Comparison of ENCODE assay signal across 19 cellular contexts in the genomic region with DNA sequence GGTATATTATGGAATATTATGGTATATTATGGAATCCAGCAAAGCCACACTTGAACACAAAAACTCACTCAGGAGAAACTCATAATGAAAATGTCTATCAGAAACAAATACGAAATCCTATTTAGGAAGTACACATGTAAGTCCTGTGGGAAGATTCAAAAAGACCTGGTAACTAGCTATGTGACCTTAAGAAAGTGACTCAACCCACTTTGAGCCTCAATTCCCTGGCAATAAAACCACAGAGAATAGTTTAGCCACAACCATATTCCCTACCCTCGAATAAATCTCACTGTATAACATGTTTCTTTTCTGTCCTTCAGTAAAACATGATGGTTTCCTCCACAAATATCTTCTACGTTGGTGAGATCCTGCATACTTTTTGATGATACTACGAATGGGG. TPM values are rescaled to one million over a fixed set of nuclear protein-coding genes. Genes with fewer than 3 reads are reported as not detected.
DNase-seq lines count a peak whose midpoint lies in the region; ATAC-seq, FAIRE-seq and TF ChIP-seq lines count a peak whose summit lies in the region.
"Had no signal": no experiment of that assay in that cellular context is flagged by ENCODE, and none has a peak within 500 bp of the region (broad histone marks: within the 10 kb centered on the region; RNA-seq: fewer than 3 reads in every experiment).

No MANE protein-coding gene starts in this region.

- H3K9me3 ChIP-seq in A549 (no peaks in the 10 kb centered on the region), GM23248 (ENCODE audit: low read depth) (no peaks in the 10 kb centered on the region), esophagus muscularis mucosa (no peaks in the 10 kb centered on the region)
- H3K9me3 ChIP-seq: body of pancreas had no signal

- FAIRE-seq in A549 (lab: Jason Lieb, UNC) = no peak
- FAIRE-seq: G401.6, urothelium cell line had no signal

- no peak for TF ChIP-seq POLR2A in A549 (IDR thresholded peaks at IDR 0.05; ENCODE audit: low read length)
- TF ChIP-seq POLR2A in esophagus muscularis mucosa (IDR thresholded peaks at IDR 0.05; ENCODE audit: low read depth) = no peak

- in situ Hi-C loops in GM23248 (cut with MboI) = no loop called here

- H2AFZ ChIP-seq in GM23248 = no peak overlapping the region

- intact Hi-C loops in esophagus muscularis mucosa (cut with DNase I) = no loop called here

- no peak overlapping the region for H3K9ac ChIP-seq in GM23248

- H3K4me1 ChIP-seq in A549 = peaks cover 40% of the 10 kb centered on the region
- H3K4me1 ChIP-seq in GM23248 (ENCODE audit: insufficient read depth) = peaks cover 8% of the 10 kb centered on the region; the same call in 1 of the 2 replicates
- H3K4me1 ChIP-seq in esophagus muscularis mucosa = peaks cover 33 to 47% (median 45%) of the 10 kb centered on the region in 4 donors

- H3K36me3 ChIP-seq in GM23248 (ENCODE audit: low read depth) (peaks cover 33% of the 10 kb centered on the region; the same call in 1 of the 2 replicates), esophagus muscularis mucosa (peaks cover 14 to 67% (median 39%) of the 10 kb centered on the region in 4 donors)

- POLR2A ChIA-PET in A549 (lab: Yijun Ruan, JAX) = no interaction called here

- no peak overlapping the region for H3K4me2 ChIP-seq in A549
- no peak overlapping the region for H3K4me2 ChIP-seq in GM23248 (ENCODE audit: unreplicated experiment)

- no peak overlapping the region for H3K4me3 ChIP-seq in A549
- H3K4me3 ChIP-seq in GM23248 = no peak overlapping the region
- H3K4me3 ChIP-seq in esophagus muscularis mucosa = no peak overlapping the region
- H3K4me3 ChIP-seq: body of pancreas, lung had no signal

- peak overlapping the region; percentile 17 to 81; a peak in 5 of 6 replicates for H3K27ac ChIP-seq in A549
- H3K27ac ChIP-seq in GM23248 = no peak overlapping the region
- peak overlapping the region; percentile 19 for H3K27ac ChIP-seq in angular gyrus (ENCODE audit: low read depth, low read length)
- no peak overlapping the region for H3K27ac ChIP-seq in esophagus muscularis mucosa (replicated peaks in 1 of 4)
- H3K27ac ChIP-seq: body of pancreas had no signal

- DNase-seq in A549 (ENCODE audit: low read depth in 1 of 2, low spot score in 1 of 2) (no peak), GM23248 (peak; percentile 46), myocyte (ENCODE audit: low read depth) (peak; percentile 33), esophagus muscularis mucosa (ENCODE audit: extremely low spot score) (no peak), NCI-H226 (no peak), OCI-M1 (lab: John Stamatoyannopoulos, UW) (no peak)
- DNase-seq: activated CD4-positive, CD25-positive, alpha-beta regulatory T cell; activated gamma-delta T cell; body of pancreas; naive thymus-derived CD8-positive, alpha-beta T cell; NCI-H2081; NCI-H510A treated with DMSO at 0.1 percent for 48 hours; SIG-M5; stimulated activated CD4-positive, alpha-beta T cell treated with anti-CD3 and anti-CD28 coated beads, Interleukin-1b, Interleukin-23, amount 100 ng/mL, for 48 hours had no signal

- H3K9me2 ChIP-seq in GM23248 (ENCODE audit: insufficient read depth) = no peaks in the 10 kb centered on the region

- 91% methylated on average over 4 of the region's 4 CpGs for WGBS in A549 (ENCODE audit: missing lambda C conversion rate)
- WGBS in GM23248 (ENCODE audit: low coverage in 1 of 2, low lambda C conversion rate in 2 of 2, missing lambda C conversion rate in 2 of 2), 2 experiments = 91 to 96% methylated on average over 4 of the region's 4 CpGs
- 85% methylated on average over 4 of the region's 4 CpGs for WGBS in esophagus muscularis mucosa

- no peak for TF ChIP-seq EP300 in A549 (IDR thresholded peaks at IDR 0.05)
- TF ChIP-seq EP300 in esophagus muscularis mucosa (IDR thresholded peaks at IDR 0.05) = no peak

- TF ChIP-seq CTCF in A549 (IDR thresholded peaks at IDR 0.05) = no peak
- TF ChIP-seq CTCF in esophagus muscularis mucosa (IDR thresholded peaks at IDR 0.05) = no peak

- CTCF ChIA-PET in A549 (lab: Yijun Ruan, JAX) = interaction anchor here (1.0 to 6.1 kb wide), 2 partner anchors 27 to 84 kb away, joined by 3 to 33 read pairs; no protein-coding TSS in a partner anchor

- H3K27me3 ChIP-seq in GM23248 (replicated peaks; ENCODE audit: insufficient read depth) = no peaks in the 10 kb centered on the region
- H3K27me3 ChIP-seq in esophagus muscularis mucosa = no peaks in the 10 kb centered on the region
- H3K27me3 ChIP-seq: body of pancreas had no signal

- ATAC-seq in A549 = no peak
- no peak for ATAC-seq in HG02938 (IDR thresholded peaks at IDR 0.05; ENCODE audit: unreplicated experiment)
- ATAC-seq: body of pancreas; naive thymus-derived CD8-positive, alpha-beta T cell had no signal

- H3K79me2 ChIP-seq in GM23248 (ENCODE audit: insufficient read depth) = peaks cover 86% of the 10 kb centered on the region

- H3F3A ChIP-seq in GM23248 (ENCODE audit: insufficient read depth) = no peaks in the 10 kb centered on the region

- H4K20me1 ChIP-seq in GM23248 (ENCODE audit: insufficient read depth) = no peaks in the 10 kb centered on the region

- no peak for TF ChIP-seq RAD21 in A549 (conservative IDR thresholded peaks at IDR 0.05 in 1 of 2, IDR thresholded peaks at IDR 0.05 in 1 of 2)

TF ChIP-seq in A549, 52 proteins besides CTCF, POLR2A, EP300 and RAD21:
- no peak for TF ChIP-seq TFCP2L1 (CRISPR knock-in tag; IDR thresholded peaks at IDR 0.05)
- TF ChIP-seq JUNB (IDR thresholded peaks at IDR 0.05) = no peak
- TF ChIP-seq SREBF2 (IDR thresholded peaks at IDR 0.05) = no peak
- no peak for TF ChIP-seq MYC (IDR thresholded peaks at IDR 0.05; ENCODE audit: borderline replicate concordance, low read length)
- TF ChIP-seq MAFK (IDR thresholded peaks at IDR 0.05; ENCODE audit: partially characterized antibody) = no peak
- no peak for TF ChIP-seq ZC3H11A (IDR thresholded peaks at IDR 0.05)
- no peak for TF ChIP-seq HEYL (CRISPR knock-in tag; IDR thresholded peaks at IDR 0.05)
- no peak for TF ChIP-seq CHD4 (IDR thresholded peaks at IDR 0.05; ENCODE audit: borderline replicate concordance)
- TF ChIP-seq HDAC2 (IDR thresholded peaks at IDR 0.05) = no peak
- TF ChIP-seq TP53 (CRISPR knock-in tag; IDR thresholded peaks at IDR 0.05) = no peak
- TF ChIP-seq, protein P1, sequence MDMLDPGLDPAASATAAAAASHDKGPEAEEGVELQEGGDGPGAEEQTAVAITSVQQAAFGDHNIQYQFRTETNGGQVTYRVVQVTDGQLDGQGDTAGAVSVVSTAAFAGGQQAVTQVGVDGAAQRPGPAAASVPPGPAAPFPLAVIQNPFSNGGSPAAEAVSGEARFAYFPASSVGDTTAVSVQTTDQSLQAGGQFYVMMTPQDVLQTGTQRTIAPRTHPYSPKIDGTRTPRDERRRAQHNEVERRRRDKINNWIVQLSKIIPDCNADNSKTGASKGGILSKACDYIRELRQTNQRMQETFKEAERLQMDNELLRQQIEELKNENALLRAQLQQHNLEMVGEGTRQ (IDR thresholded peaks at IDR 0.05) = no peak
- no peak for TF ChIP-seq RCOR1 (IDR thresholded peaks at IDR 0.05; ENCODE audit: low read depth, low read length)
- TF ChIP-seq, protein P2, sequence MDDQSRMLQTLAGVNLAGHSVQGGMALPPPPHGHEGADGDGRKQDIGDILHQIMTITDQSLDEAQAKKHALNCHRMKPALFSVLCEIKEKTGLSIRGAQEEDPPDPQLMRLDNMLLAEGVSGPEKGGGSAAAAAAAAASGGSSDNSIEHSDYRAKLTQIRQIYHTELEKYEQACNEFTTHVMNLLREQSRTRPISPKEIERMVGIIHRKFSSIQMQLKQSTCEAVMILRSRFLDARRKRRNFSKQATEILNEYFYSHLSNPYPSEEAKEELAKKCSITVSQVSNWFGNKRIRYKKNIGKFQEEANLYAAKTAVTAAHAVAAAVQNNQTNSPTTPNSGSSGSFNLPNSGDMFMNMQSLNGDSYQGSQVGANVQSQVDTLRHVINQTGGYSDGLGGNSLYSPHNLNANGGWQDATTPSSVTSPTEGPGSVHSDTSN (IDR thresholded peaks at IDR 0.05) = no peak
- no peak for TF ChIP-seq NPAS2 (CRISPR knock-in tag; IDR thresholded peaks at IDR 0.05; ENCODE audit: borderline replicate concordance)
- TF ChIP-seq NR3C1 (IDR thresholded peaks at IDR 0.05) = no peak
- TF ChIP-seq CHD2 (IDR thresholded peaks at IDR 0.05; ENCODE audit: low read length, partially characterized antibody) = no peak
- TF ChIP-seq, protein P3, sequence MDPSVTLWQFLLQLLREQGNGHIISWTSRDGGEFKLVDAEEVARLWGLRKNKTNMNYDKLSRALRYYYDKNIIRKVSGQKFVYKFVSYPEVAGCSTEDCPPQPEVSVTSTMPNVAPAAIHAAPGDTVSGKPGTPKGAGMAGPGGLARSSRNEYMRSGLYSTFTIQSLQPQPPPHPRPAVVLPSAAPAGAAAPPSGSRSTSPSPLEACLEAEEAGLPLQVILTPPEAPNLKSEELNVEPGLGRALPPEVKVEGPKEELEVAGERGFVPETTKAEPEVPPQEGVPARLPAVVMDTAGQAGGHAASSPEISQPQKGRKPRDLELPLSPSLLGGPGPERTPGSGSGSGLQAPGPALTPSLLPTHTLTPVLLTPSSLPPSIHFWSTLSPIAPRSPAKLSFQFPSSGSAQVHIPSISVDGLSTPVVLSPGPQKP (IDR thresholded peaks at IDR 0.05; ENCODE audit: low read depth, low read length) = no peak
- TF ChIP-seq SMC3 (IDR thresholded peaks at IDR 0.05) = no peak
TF ChIP-seq in A549: peak in this region for 0.

RNA-seq across cellular contexts. Expression of a gene that starts 56.4 kb away (rescaled TPM):
- polyA plus RNA-seq in A549 (2011; rRNA removed) (23.6 and 24.9 TPM in 2 replicates), A549 (2017; fragmentation: RNase III; extraction: RNeasy Plus Mini Kit Qiagen cat#74134 plus additional on column Dnase treatment) (10.2 to 11.2 TPM (median 10.4 TPM) in 3 replicates), GM23248 (2016; fragmentation: Nextera tagmentation; extraction: Ambion mirVana) (12.1 and 12.4 TPM in 2 replicates)
- polyA plus RNA-seq in A549 (2012; cell fraction: cytosol; rRNA removed) = 10.9 TPM in 2 replicates
- 19.5 and 21.4 TPM in 2 replicates for polyA plus RNA-seq in A549 (2012; cell fraction: nucleus; rRNA removed)
- 22.2 and 24.4 TPM in 2 replicates for polyA minus RNA-seq in A549 (2011; rRNA and poly(A)+ RNA removed)
- total RNA-seq in GM23248 (2014; rRNA removed; shearing (Covaris generic)) = 10.2 and 14.3 TPM in 2 replicates
- total RNA-seq in myocyte (28.2 and 29.1 TPM in 2 replicates), esophagus muscularis mucosa (10 to 100 TPM; 44.6 to 78.6 (median 65.8) TPM)
- polyA plus RNA-seq in myocyte (2012) = 19.4 TPM

Comparison
In these comparisons a context has a peak if more than half of its experiments do, and no peak if none do; other contexts are left out.
1. DNase-seq: peak in GM23248 (single experiment) and myocyte (single experiment); none in A549 (0 of 2), esophagus muscularis mucosa (single experiment), NCI-H226 (single experiment) and OCI-M1 (single experiment).
2. H3K27ac ChIP-seq: peak in A549 (2 of 2) and angular gyrus (single experiment); none in GM23248 (single experiment) and esophagus muscularis mucosa (0 of 4).